ENCODE assay signal across 10 cellular contexts in the genomic region with DNA sequence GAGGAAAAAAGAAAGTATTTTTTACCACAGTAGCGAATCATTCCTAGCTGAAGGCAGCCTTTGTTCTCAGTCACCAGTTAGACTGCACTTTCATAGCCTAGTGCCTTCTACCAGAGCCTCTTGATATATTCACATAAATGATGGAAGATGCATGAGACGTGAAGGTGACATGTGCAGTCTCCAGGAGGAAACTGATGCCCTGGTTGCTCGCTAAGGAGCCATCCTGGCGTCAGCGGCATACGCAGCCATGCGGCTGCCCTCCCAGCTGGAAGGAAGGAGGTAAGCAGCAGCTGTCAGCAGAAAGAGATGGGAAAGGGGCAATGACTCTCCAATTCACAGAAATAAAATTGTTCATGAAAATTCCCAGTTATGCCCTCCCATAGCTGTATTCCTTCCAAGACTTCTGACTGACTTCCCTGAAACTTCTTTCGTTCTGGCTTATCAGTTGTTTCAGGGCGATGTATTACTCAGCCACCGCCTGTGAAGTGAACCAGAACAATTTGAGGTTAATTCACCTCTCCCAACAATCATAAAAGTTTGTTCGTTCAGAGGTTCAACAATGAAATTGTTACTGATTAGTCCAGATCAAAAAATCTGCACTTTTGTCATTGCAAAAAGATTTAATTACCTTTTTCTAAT.
DNase-seq lines count a peak whose midpoint lies in the region; ATAC-seq and TF ChIP-seq lines count a peak whose summit lies in the region.
"Had no signal": no experiment of that assay in that cellular context is flagged by ENCODE, and none has a peak within 500 bp of the region (broad histone marks: within the 10 kb centered on the region; RNA-seq: fewer than 3 reads in every experiment).

No MANE protein-coding gene starts in this region.

- H3K4me3 ChIP-seq in RWPE2 (ENCODE audit: severe bottlenecking) (no peak overlapping the region), fibroblast of mammary gland (ENCODE audit: control insufficient read depth, low read depth, low read length) (peak overlapping the region; percentile 34), osteoblast (ENCODE audit: insufficient read depth, low read length) (peak overlapping the region; percentile 36), Karpas-422 (ENCODE audit: low read length) (no peak overlapping the region)
- H3K4me3 ChIP-seq: tibial artery had no signal

- H3K4me1 ChIP-seq in RWPE2 (ENCODE audit: insufficient read depth, poor library complexity, severe bottlenecking) (peaks cover 36% of the 10 kb centered on the region), osteoblast (ENCODE audit: insufficient read depth, low read length) (peaks cover 13% of the 10 kb centered on the region), Karpas-422 (ENCODE audit: low read length) (no peaks in the 10 kb centered on the region)

- H3K9me3 ChIP-seq in RWPE2 (ENCODE audit: severe bottlenecking) (no peaks in the 10 kb centered on the region), osteoblast (ENCODE audit: low read depth, low read length) (no peaks in the 10 kb centered on the region), Karpas-422 (ENCODE audit: low read length) (no peaks in the 10 kb centered on the region)
- H3K9me3 ChIP-seq: tibial artery had no signal

- no peak overlapping the region for H3K27ac ChIP-seq in RWPE2 (ENCODE audit: poor library complexity, severe bottlenecking)
- H3K27ac ChIP-seq in osteoblast (ENCODE audit: low read depth, low read length), result peak overlapping the region; percentile 12
- H3K27ac ChIP-seq in Karpas-422 (ENCODE audit: low read length), result no peak overlapping the region
- H3K27ac ChIP-seq: tibial artery had no signal

- H3K27me3 ChIP-seq in RWPE2 (ENCODE audit: insufficient read depth, poor library complexity, severe bottlenecking) (no peaks in the 10 kb centered on the region), osteoblast (ENCODE audit: insufficient read depth, low read length) (no peaks in the 10 kb centered on the region), Karpas-422 (ENCODE audit: low read length) (no peaks in the 10 kb centered on the region)
- H3K27me3 ChIP-seq: tibial artery had no signal

- H3K4me2 ChIP-seq in osteoblast (ENCODE audit: insufficient read depth, low read length) (peak overlapping the region; percentile 64), Karpas-422 (ENCODE audit: low read depth, low read length, poor library complexity, severe bottlenecking) (no peak overlapping the region)

- H3K79me2 ChIP-seq in osteoblast (ENCODE audit: insufficient read depth, low read length), result no peaks in the 10 kb centered on the region
- H3K79me2 ChIP-seq in Karpas-422 (ENCODE audit: low read length), result no peaks in the 10 kb centered on the region

- H3K36me3 ChIP-seq in RWPE2 (ENCODE audit: low read depth) (no peaks in the 10 kb centered on the region), osteoblast (ENCODE audit: insufficient read depth, low read length) (no peaks in the 10 kb centered on the region), Karpas-422 (ENCODE audit: insufficient read depth, low read length) (no peaks in the 10 kb centered on the region)
- H3K36me3 ChIP-seq: tibial artery had no signal

- no peak overlapping the region for H3K9ac ChIP-seq in Karpas-422 (ENCODE audit: low read length)

- no peaks in the 10 kb centered on the region for H3K9me2 ChIP-seq in Karpas-422 (replicated peaks; ENCODE audit: insufficient read depth, low read length)

- TF ChIP-seq CTCF in RWPE2 (IDR thresholded peaks at IDR 0.05; ENCODE audit: poor library complexity, severe bottlenecking) (no peak), fibroblast of mammary gland (conservative IDR thresholded peaks at IDR 0.05; ENCODE audit: control insufficient read depth, insufficient read depth, low read depth, low read length) (no peak), osteoblast (IDR thresholded peaks at IDR 0.05; ENCODE audit: extremely low read depth, low read depth, low read length) (no peak)

- peak; percentile 35 for DNase-seq in AG08396 (ENCODE audit: low spot score)
- DNase-seq in RWPE2 (ENCODE audit: low spot score), result no peak
- DNase-seq in fibroblast of mammary gland (ENCODE audit: low read depth), result peak; percentile 22
- DNase-seq in osteoblast (ENCODE audit: insufficient read length, low spot score, missing footprints), result peak; percentile 60
- no peak for DNase-seq in Karpas-422
- DNase-seq in NCI-H748 treated with DMSO at 0.1 percent for 48 hours (lab: John Stamatoyannopoulos, UW), result no peak
- DNase-seq: activated CD4-positive, alpha-beta T cell treated with anti-CD3 and anti-CD28 coated beads, Interleukin-2, amount 50 U/mL, for 1 hour; tibial artery had no signal

- H4K20me1 ChIP-seq in osteoblast (ENCODE audit: insufficient read depth, low read length), result no peaks in the 10 kb centered on the region
- H4K20me1 ChIP-seq in Karpas-422 (ENCODE audit: insufficient read depth, low read depth, low read length), result no peaks in the 10 kb centered on the region

- peak; percentile 81 for ATAC-seq in RWPE2 (ENCODE audit: low read depth)
- ATAC-seq in HG03442 (IDR thresholded peaks at IDR 0.05; ENCODE audit: unreplicated experiment), result no peak
- ATAC-seq in HG03439 (IDR thresholded peaks at IDR 0.05; ENCODE audit: unreplicated experiment), result no peak

- H2AFZ ChIP-seq in osteoblast (ENCODE audit: low read length) (peak overlapping the region; percentile 49), Karpas-422 (ENCODE audit: low read length) (no peak overlapping the region)

Comparison
In these comparisons a context has a peak if more than half of its experiments do, and no peak if none do; other contexts are left out.
1. DNase-seq: peak in AG08396 (single experiment), fibroblast of mammary gland (single experiment) and osteoblast (single experiment); none in RWPE2 (single experiment), Karpas-422 (single experiment) and NCI-H748 treated with DMSO at 0.1 percent for 48 hours (single experiment).
2. H3K4me3 ChIP-seq: peak in fibroblast of mammary gland (single experiment) and osteoblast (single experiment); none in RWPE2 (single experiment) and Karpas-422 (single experiment).